1 cellular context compared by ENCODE assay signal in genomic region chr6:3913077-3913957, GRCh38.
TF ChIP-seq lines count a peak whose summit lies in the region.

No MANE protein-coding gene starts in this region.

TF ChIP-seq in HepG2, 621 proteins besides CTCF, POLR2A, EP300 and RAD21 (continued from another document):
- TF ChIP-seq, protein P1, sequence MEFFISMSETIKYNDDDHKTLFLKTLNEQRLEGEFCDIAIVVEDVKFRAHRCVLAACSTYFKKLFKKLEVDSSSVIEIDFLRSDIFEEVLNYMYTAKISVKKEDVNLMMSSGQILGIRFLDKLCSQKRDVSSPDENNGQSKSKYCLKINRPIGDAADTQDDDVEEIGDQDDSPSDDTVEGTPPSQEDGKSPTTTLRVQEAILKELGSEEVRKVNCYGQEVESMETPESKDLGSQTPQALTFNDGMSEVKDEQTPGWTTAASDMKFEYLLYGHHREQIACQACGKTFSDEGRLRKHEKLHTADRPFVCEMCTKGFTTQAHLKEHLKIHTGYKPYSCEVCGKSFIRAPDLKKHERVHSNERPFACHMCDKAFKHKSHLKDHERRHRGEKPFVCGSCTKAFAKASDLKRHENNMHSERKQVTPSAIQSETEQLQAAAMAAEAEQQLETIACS (CRISPR knock-in tag; IDR thresholded peaks at IDR 0.05), result no peak
- TF ChIP-seq NR1H2 (CRISPR knock-in tag; IDR thresholded peaks at IDR 0.05; ENCODE audit: borderline replicate concordance, low read depth), result no peak
- no peak for TF ChIP-seq THYN1 (CRISPR knock-in tag; IDR thresholded peaks at IDR 0.05; ENCODE audit: borderline replicate concordance, low read depth)
- TF ChIP-seq, protein P2, sequence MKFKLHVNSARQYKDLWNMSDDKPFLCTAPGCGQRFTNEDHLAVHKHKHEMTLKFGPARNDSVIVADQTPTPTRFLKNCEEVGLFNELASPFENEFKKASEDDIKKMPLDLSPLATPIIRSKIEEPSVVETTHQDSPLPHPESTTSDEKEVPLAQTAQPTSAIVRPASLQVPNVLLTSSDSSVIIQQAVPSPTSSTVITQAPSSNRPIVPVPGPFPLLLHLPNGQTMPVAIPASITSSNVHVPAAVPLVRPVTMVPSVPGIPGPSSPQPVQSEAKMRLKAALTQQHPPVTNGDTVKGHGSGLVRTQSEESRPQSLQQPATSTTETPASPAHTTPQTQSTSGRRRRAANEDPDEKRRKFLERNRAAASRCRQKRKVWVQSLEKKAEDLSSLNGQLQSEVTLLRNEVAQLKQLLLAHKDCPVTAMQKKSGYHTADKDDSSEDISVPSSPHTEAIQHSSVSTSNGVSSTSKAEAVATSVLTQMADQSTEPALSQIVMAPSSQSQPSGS (CRISPR knock-in tag; IDR thresholded peaks at IDR 0.05), result peak; percentile 28; the same call in 1 of the 2 replicates
- no peak for TF ChIP-seq ZNF883 (CRISPR knock-in tag; IDR thresholded peaks at IDR 0.05; ENCODE audit: not compliant biosample characterization)
- no peak; the same call in 1 of the 2 replicates for TF ChIP-seq ZBTB7B (CRISPR knock-in tag; IDR thresholded peaks at IDR 0.05)
- no peak for TF ChIP-seq HNRNPUL1 (IDR thresholded peaks at IDR 0.05; ENCODE audit: low read depth, low read length)
- peak; percentile 79; the same call in 1 of the 2 replicates for TF ChIP-seq TBX2 (CRISPR knock-in tag; IDR thresholded peaks at IDR 0.05; ENCODE audit: borderline replicate concordance)
